19 cellular contexts compared by ENCODE assay signal in genomic region chr6:169865346-169866139, GRCh38.
DNase-seq lines count a peak whose midpoint lies in the region; ATAC-seq and TF ChIP-seq lines count a peak whose summit lies in the region.
"Had no signal": no experiment of that assay in that cellular context is flagged by ENCODE, and none has a peak within 500 bp of the region (broad histone marks: within the 10 kb centered on the region; RNA-seq: fewer than 3 reads in every experiment).

No MANE protein-coding gene starts in this region.

- no peaks in the 10 kb centered on the region for H3K9me3 ChIP-seq in psoas muscle
- H3K9me3 ChIP-seq: Caco-2 had no signal

- H3K27ac ChIP-seq in psoas muscle, result no peak overlapping the region
- H3K27ac ChIP-seq: 22Rv1, RWPE1 had no signal

- TF ChIP-seq CTCF in type B pancreatic cell (conservative IDR thresholded peaks at IDR 0.05) (no peak), psoas muscle (IDR thresholded peaks at IDR 0.05) (no peak)

- H3K27ac Mint-ChIP-seq in type B pancreatic cell, result no peak overlapping the region
- H3K27ac Mint-ChIP-seq: CD4-positive, alpha-beta T cell; GM23338 had no signal

- no peaks in the 10 kb centered on the region for H3K36me3 ChIP-seq in H7 (replicated peaks; ENCODE audit: control insufficient read depth, insufficient read depth, low read length)
- H3K36me3 ChIP-seq in psoas muscle (ENCODE audit: insufficient read depth in 1 of 2, low read depth in 1 of 2), result no peaks in the 10 kb centered on the region

- H3K4me3 Mint-ChIP-seq in type B pancreatic cell, result no peak overlapping the region
- H3K4me3 Mint-ChIP-seq: CD4-positive, alpha-beta T cell; GM23338 had no signal

- no peaks in the 10 kb centered on the region for H3K4me1 Mint-ChIP-seq in type B pancreatic cell (ENCODE audit: unreplicated experiment)
- H3K4me1 Mint-ChIP-seq: GM23338 had no signal

- DNase-seq in NCI-H1092 treated with DMSO at 0.1 percent for 48 hours (lab: John Stamatoyannopoulos, UW), result peak; percentile 12
- no peak for DNase-seq in NCI-H1092 (lab: John Stamatoyannopoulos, UW)
- peak; percentile 10 for DNase-seq in D341Med (ENCODE audit: low spot score)
- DNase-seq in islet precursor cell, result peak; percentile 25
- DNase-seq in type B pancreatic cell (ENCODE audit: extremely low spot score, unreplicated experiment), result peak; percentile 64
- no peak for DNase-seq in H7
- DNase-seq in psoas muscle, result no peak
- no peak for DNase-seq in foreskin melanocyte
- DNase-seq: Caco-2; CD4-positive, alpha-beta T cell; GF-D8; IMR-90; NCI-H1048; NCI-H2227 treated with DMSO at 0.1 percent for 48 hours; PC-3 had no signal

- no peak for ATAC-seq in psoas muscle
- ATAC-seq: GM23338, HCT116, PC-3 had no signal

- 78 to 80% (median 78%) methylated on average over 13 of the region's 13 CpGs for WGBS in psoas muscle, 3 donors

- H3K27me3 ChIP-seq in H7 (ENCODE audit: control insufficient read depth, insufficient read depth, low read length) (no peaks in the 10 kb centered on the region), psoas muscle (ENCODE audit: insufficient read depth in 3 of 3, low read length in 2 of 3) (peaks cover 0 to 16% (median 2%) of the 10 kb centered on the region in 3 donors)

- peaks cover 8% of the 10 kb centered on the region for H3K27me3 Mint-ChIP-seq in type B pancreatic cell
- H3K27me3 Mint-ChIP-seq: CD4-positive, alpha-beta T cell had no signal

- no peaks in the 10 kb centered on the region for H3K4me1 ChIP-seq in psoas muscle
- H3K4me1 ChIP-seq: Caco-2 had no signal

- H3K36me3 Mint-ChIP-seq in type B pancreatic cell, result no peaks in the 10 kb centered on the region

- intact Hi-C loops in psoas muscle (cut with DNase I), result no loop called here

- no peak overlapping the region for H3K4me3 ChIP-seq in H7 (ENCODE audit: insufficient read depth, low read depth, low read length)
- H3K4me3 ChIP-seq in psoas muscle, result no peak overlapping the region
- H3K4me3 ChIP-seq: GM23338 had no signal

- no peaks in the 10 kb centered on the region for H3K9me3 Mint-ChIP-seq in type B pancreatic cell
- H3K9me3 Mint-ChIP-seq: CD4-positive, alpha-beta T cell; GM23338 had no signal

Comparison
In these comparisons a context has a peak if more than half of its experiments do, and no peak if none do; other contexts are left out.
1. DNase-seq: peak in NCI-H1092 treated with DMSO at 0.1 percent for 48 hours (single experiment), D341Med (single experiment), islet precursor cell (single experiment) and type B pancreatic cell (single experiment); none in NCI-H1092 (single experiment), H7 (single experiment), psoas muscle (0 of 2) and foreskin melanocyte (single experiment).